Comparison of ENCODE assay signal across 8 cellular contexts in genomic region chr19:44071824-44072542, GRCh38. TPM values are rescaled to one million over a fixed set of nuclear protein-coding genes. Genes with fewer than 3 reads are reported as not detected.
A peak's percentile ranks its signal among the peaks of the same experiment; 100 is the strongest.
DNase-seq lines count a peak whose midpoint lies in the region; ATAC-seq, FAIRE-seq and TF ChIP-seq lines count a peak whose summit lies in the region.

ZNF284 (plus strand) TSS chr19:44072159; CDS start chr19:44076390, 4,231 bp downstream.

- WGBS in aorta, 2 donors: 0 to 1% methylated on average over 39 to 40 of the region's 40 CpGs

- peaks cover 4% of the 10 kb centered on the region for H3K79me2 ChIP-seq in astrocyte (ENCODE audit: insufficient read depth, low read length)

- peak within 1 kb of the TSS; percentile 92 for H3K4me3 Mint-ChIP-seq in astrocyte (ENCODE audit: unreplicated experiment)

- peak; percentile 83 for DNase-seq in GM06990 (ENCODE audit: extremely low read depth, insufficient read length)
- peak; percentile 55 for DNase-seq in NCI-H1436 treated with DMSO at 0.1 percent for 48 hours (lab: John Stamatoyannopoulos, UW)
- peak; percentile 69 for DNase-seq in T-helper 22 cell (ENCODE audit: low read depth)
- peak; percentile 88 for DNase-seq in astrocyte (ENCODE audit: low read depth)
- peak; percentile 89 for DNase-seq in hepatic stellate cell (ENCODE audit: low spot score)
- peak; percentile 92 for DNase-seq in putamen (ENCODE audit: low spot score)
- DNase-seq in aorta: peak; percentile 92 to 93

- H3K9me3 ChIP-seq in astrocyte (ENCODE audit: insufficient read depth, low read depth, low read length): peaks cover 4% of the 10 kb centered on the region
- H3K9me3 ChIP-seq in aorta (ENCODE audit: control insufficient read depth, low read length): peaks cover 4% of the 10 kb centered on the region

- H3K27ac Mint-ChIP-seq in astrocyte (ENCODE audit: unreplicated experiment): peak within 1 kb of the TSS; percentile 75

- H2AFZ ChIP-seq in astrocyte (ENCODE audit: low read depth, low read length): peak within 1 kb of the TSS; percentile 100

- H3K4me3 ChIP-seq in GM06990 (replicated peaks; ENCODE audit: low read depth, low read length) (peak within 1 kb of the TSS; percentile 62), astrocyte (ENCODE audit: insufficient read depth, low read depth, low read length) (peak within 1 kb of the TSS; percentile 96), aorta (ENCODE audit: low read length in 2 of 2) (peak within 1 kb of the TSS; percentile 42 to 95)

- H3K27me3 ChIP-seq in GM06990 (replicated peaks; ENCODE audit: control insufficient read depth, insufficient read depth, low read length): no peaks in the 10 kb centered on the region
- H3K27me3 ChIP-seq in astrocyte (ENCODE audit: insufficient read depth, low read length): no peaks in the 10 kb centered on the region
- H3K27me3 ChIP-seq in aorta (ENCODE audit: control insufficient read depth in 1 of 2, insufficient read depth in 2 of 2, low read length in 1 of 2): no peaks in the 10 kb centered on the region

- H3K4me1 Mint-ChIP-seq in astrocyte (ENCODE audit: low read depth, unreplicated experiment): peaks cover 4% of the 10 kb centered on the region

- H3K27ac ChIP-seq in astrocyte (ENCODE audit: low read depth, low read length) (peak within 1 kb of the TSS; percentile 6), aorta (ENCODE audit: low read depth in 1 of 2, low read length in 2 of 2) (peak within 1 kb of the TSS in 1 of 2 donors; percentile 56)

- no peaks in the 10 kb centered on the region for H3K27me3 Mint-ChIP-seq in astrocyte (ENCODE audit: low read depth, unreplicated experiment)

- H3K4me1 ChIP-seq in astrocyte (ENCODE audit: insufficient read depth, low read length) (no peaks in the 10 kb centered on the region), aorta (ENCODE audit: control insufficient read depth in 1 of 2, insufficient read depth in 2 of 2, low read length in 2 of 2) (peaks cover 0 to 5% of the 10 kb centered on the region in 2 donors)

- intact Hi-C loops in aorta (cut with DNase I): no loop called here

- H3K36me3 ChIP-seq in GM06990 (ENCODE audit: control insufficient read depth, insufficient read depth, low read length) (no peaks in the 10 kb centered on the region), astrocyte (ENCODE audit: insufficient read depth, low read length) (peaks cover under 1% of the 10 kb centered on the region), aorta (ENCODE audit: control insufficient read depth in 1 of 2, insufficient read depth in 2 of 2, low read length in 1 of 2) (peaks cover under 1 to 2% of the 10 kb centered on the region in 2 donors)

- H3K4me2 ChIP-seq in astrocyte (ENCODE audit: low read length): peak within 1 kb of the TSS; percentile 90

- peak; percentile 66 for FAIRE-seq in astrocyte (lab: Jason Lieb, UNC)

- H3K9ac ChIP-seq in astrocyte (ENCODE audit: low read length): peak within 1 kb of the TSS; percentile 75

- H4K20me1 ChIP-seq in astrocyte (ENCODE audit: insufficient read depth, low read length): no peaks in the 10 kb centered on the region

- peak; percentile 91 for ATAC-seq in HG02571 (IDR thresholded peaks at IDR 0.05; ENCODE audit: unreplicated experiment)
- ATAC-seq in aorta (ENCODE audit: low FRiP score): peak; percentile 98

- peaks cover 12% of the 10 kb centered on the region for H3K36me3 Mint-ChIP-seq in astrocyte (ENCODE audit: low read depth, unreplicated experiment)

- H3K9me3 Mint-ChIP-seq in astrocyte (ENCODE audit: unreplicated experiment): peaks cover 8% of the 10 kb centered on the region

- no peak for TF ChIP-seq CTCF in GM06990 (IDR thresholded peaks at IDR 0.05; ENCODE audit: insufficient read depth, low read length, poor library complexity, severe bottlenecking)
- TF ChIP-seq CTCF in astrocyte (IDR thresholded peaks at IDR 0.05; ENCODE audit: insufficient read depth, low read depth, low read length): no peak

RNA-seq across cellular contexts. Expression of gene ZNF284, which starts in this region (rescaled TPM):
- total RNA-seq in astrocyte: 3.6 and 3.7 TPM in 2 replicates
- total RNA-seq in aorta: 1 to 10 TPM; 2.7 to 3.7 TPM
- polyA plus RNA-seq in aorta: 1 to 10 TPM; 1.0 to 2.0 TPM
